3 cellular contexts compared by ENCODE assay signal in the genomic region with DNA sequence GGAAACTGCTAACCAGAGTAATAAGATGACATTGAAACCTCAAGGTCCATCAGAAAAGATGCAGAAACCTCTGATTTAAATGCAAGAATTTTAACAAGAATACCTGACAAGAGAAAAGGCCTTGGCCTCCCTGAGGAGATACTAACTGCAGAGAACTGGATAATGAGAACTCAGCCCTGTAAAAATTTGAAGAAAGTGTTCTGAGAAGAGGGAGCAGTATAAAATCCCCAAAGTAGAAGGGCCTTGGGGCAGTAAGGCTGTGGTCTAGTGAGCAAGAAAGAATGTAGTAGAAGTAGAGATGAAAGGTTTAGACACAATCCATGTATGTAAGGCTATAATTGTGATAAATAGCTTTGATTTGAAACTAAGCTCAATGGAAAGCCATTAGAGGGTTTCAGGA.
TF ChIP-seq lines count a peak whose summit lies in the region.

No MANE protein-coding gene starts in this region.

TF ChIP-seq in SK-N-SH, 30 proteins besides CTCF, POLR2A, EP300 and RAD21 (continued from another document):
- no peak for TF ChIP-seq GABPA (IDR thresholded peaks at IDR 0.05; ENCODE audit: low read depth)
- TF ChIP-seq FOXM1 (IDR thresholded peaks at IDR 0.05; ENCODE audit: low read depth): no peak

TF ChIP-seq in SK-N-SH treated with all-trans-retinoic acid at 6 μM for 48 hours, 23 proteins besides CTCF, POLR2A, EP300 and RAD21 (continued from another document):
- TF ChIP-seq TCF4 (CRISPR knock-in tag; IDR thresholded peaks at IDR 0.05; ENCODE audit: borderline replicate concordance): no peak
- no peak for TF ChIP-seq CSDC2 (CRISPR knock-in tag; IDR thresholded peaks at IDR 0.05)
- no peak for TF ChIP-seq RARB (CRISPR knock-in tag; IDR thresholded peaks at IDR 0.05)
- TF ChIP-seq, protein P1, sequence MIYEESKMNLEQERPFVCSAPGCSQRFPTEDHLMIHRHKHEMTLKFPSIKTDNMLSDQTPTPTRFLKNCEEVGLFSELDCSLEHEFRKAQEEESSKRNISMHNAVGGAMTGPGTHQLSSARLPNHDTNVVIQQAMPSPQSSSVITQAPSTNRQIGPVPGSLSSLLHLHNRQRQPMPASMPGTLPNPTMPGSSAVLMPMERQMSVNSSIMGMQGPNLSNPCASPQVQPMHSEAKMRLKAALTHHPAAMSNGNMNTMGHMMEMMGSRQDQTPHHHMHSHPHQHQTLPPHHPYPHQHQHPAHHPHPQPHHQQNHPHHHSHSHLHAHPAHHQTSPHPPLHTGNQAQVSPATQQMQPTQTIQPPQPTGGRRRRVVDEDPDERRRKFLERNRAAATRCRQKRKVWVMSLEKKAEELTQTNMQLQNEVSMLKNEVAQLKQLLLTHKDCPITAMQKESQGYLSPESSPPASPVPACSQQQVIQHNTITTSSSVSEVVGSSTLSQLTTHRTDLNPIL (CRISPR knock-in tag; IDR thresholded peaks at IDR 0.05; ENCODE audit: low read depth): no peak
- TF ChIP-seq, protein P2, sequence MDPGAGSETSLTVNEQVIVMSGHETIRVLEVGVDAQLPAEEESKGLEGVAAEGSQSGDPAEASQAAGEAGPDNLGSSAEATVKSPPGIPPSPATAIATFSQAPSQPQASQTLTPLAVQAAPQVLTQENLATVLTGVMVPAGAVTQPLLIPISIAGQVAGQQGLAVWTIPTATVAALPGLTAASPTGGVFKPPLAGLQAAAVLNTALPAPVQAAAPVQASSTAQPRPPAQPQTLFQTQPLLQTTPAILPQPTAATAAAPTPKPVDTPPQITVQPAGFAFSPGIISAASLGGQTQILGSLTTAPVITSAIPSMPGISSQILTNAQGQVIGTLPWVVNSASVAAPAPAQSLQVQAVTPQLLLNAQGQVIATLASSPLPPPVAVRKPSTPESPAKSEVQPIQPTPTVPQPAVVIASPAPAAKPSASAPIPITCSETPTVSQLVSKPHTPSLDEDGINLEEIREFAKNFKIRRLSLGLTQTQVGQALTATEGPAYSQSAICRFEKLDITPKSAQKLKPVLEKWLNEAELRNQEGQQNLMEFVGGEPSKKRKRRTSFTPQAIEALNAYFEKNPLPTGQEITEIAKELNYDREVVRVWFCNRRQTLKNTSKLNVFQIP (CRISPR knock-in tag; IDR thresholded peaks at IDR 0.05; ENCODE audit: borderline replicate concordance, low read depth): no peak
- TF ChIP-seq BACH2 (CRISPR knock-in tag; IDR thresholded peaks at IDR 0.05; ENCODE audit: borderline replicate concordance): no peak
- no peak for TF ChIP-seq ARNTL (CRISPR knock-in tag; IDR thresholded peaks at IDR 0.05; ENCODE audit: borderline replicate concordance, low read depth)
- no peak for TF ChIP-seq ZFP3 (CRISPR knock-in tag; IDR thresholded peaks at IDR 0.05)
- no peak for TF ChIP-seq ZC3H10 (CRISPR knock-in tag; IDR thresholded peaks at IDR 0.05)
- TF ChIP-seq, protein P3, sequence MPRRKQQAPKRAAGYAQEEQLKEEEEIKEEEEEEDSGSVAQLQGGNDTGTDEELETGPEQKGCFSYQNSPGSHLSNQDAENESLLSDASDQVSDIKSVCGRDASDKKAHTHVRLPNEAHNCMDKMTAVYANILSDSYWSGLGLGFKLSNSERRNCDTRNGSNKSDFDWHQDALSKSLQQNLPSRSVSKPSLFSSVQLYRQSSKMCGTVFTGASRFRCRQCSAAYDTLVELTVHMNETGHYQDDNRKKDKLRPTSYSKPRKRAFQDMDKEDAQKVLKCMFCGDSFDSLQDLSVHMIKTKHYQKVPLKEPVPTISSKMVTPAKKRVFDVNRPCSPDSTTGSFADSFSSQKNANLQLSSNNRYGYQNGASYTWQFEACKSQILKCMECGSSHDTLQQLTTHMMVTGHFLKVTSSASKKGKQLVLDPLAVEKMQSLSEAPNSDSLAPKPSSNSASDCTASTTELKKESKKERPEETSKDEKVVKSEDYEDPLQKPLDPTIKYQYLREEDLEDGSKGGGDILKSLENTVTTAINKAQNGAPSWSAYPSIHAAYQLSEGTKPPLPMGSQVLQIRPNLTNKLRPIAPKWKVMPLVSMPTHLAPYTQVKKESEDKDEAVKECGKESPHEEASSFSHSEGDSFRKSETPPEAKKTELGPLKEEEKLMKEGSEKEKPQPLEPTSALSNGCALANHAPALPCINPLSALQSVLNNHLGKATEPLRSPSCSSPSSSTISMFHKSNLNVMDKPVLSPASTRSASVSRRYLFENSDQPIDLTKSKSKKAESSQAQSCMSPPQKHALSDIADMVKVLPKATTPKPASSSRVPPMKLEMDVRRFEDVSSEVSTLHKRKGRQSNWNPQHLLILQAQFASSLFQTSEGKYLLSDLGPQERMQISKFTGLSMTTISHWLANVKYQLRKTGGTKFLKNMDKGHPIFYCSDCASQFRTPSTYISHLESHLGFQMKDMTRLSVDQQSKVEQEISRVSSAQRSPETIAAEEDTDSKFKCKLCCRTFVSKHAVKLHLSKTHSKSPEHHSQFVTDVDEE (CRISPR knock-in tag; IDR thresholded peaks at IDR 0.05): no peak
- no peak for TF ChIP-seq ZNF565 (CRISPR knock-in tag; conservative IDR thresholded peaks at IDR 0.05; ENCODE audit: low read depth)
TF ChIP-seq in SK-N-SH treated with all-trans-retinoic acid at 6 μM for 48 hours: peak in this region for 0.

TF ChIP-seq in WTC11, 78 proteins besides CTCF, POLR2A, EP300 and RAD21 (continued from another document):
- TF ChIP-seq, protein P4, sequence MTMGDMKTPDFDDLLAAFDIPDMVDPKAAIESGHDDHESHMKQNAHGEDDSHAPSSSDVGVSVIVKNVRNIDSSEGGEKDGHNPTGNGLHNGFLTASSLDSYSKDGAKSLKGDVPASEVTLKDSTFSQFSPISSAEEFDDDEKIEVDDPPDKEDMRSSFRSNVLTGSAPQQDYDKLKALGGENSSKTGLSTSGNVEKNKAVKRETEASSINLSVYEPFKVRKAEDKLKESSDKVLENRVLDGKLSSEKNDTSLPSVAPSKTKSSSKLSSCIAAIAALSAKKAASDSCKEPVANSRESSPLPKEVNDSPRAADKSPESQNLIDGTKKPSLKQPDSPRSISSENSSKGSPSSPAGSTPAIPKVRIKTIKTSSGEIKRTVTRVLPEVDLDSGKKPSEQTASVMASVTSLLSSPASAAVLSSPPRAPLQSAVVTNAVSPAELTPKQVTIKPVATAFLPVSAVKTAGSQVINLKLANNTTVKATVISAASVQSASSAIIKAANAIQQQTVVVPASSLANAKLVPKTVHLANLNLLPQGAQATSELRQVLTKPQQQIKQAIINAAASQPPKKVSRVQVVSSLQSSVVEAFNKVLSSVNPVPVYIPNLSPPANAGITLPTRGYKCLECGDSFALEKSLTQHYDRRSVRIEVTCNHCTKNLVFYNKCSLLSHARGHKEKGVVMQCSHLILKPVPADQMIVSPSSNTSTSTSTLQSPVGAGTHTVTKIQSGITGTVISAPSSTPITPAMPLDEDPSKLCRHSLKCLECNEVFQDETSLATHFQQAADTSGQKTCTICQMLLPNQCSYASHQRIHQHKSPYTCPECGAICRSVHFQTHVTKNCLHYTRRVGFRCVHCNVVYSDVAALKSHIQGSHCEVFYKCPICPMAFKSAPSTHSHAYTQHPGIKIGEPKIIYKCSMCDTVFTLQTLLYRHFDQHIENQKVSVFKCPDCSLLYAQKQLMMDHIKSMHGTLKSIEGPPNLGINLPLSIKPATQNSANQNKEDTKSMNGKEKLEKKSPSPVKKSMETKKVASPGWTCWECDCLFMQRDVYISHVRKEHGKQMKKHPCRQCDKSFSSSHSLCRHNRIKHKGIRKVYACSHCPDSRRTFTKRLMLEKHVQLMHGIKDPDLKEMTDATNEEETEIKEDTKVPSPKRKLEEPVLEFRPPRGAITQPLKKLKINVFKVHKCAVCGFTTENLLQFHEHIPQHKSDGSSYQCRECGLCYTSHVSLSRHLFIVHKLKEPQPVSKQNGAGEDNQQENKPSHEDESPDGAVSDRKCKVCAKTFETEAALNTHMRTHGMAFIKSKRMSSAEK (CRISPR knock-in tag; IDR thresholded peaks at IDR 0.05; ENCODE audit: borderline replicate concordance): no peak
- TF ChIP-seq, protein P5, sequence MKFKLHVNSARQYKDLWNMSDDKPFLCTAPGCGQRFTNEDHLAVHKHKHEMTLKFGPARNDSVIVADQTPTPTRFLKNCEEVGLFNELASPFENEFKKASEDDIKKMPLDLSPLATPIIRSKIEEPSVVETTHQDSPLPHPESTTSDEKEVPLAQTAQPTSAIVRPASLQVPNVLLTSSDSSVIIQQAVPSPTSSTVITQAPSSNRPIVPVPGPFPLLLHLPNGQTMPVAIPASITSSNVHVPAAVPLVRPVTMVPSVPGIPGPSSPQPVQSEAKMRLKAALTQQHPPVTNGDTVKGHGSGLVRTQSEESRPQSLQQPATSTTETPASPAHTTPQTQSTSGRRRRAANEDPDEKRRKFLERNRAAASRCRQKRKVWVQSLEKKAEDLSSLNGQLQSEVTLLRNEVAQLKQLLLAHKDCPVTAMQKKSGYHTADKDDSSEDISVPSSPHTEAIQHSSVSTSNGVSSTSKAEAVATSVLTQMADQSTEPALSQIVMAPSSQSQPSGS (CRISPR knock-in tag; IDR thresholded peaks at IDR 0.05; ENCODE audit: borderline replicate concordance, low read depth): no peak
- no peak for TF ChIP-seq NFATC4 (CRISPR knock-in tag; IDR thresholded peaks at IDR 0.05)
- TF ChIP-seq ZNF317 (CRISPR knock-in tag; IDR thresholded peaks at IDR 0.05; ENCODE audit: borderline replicate concordance, low read depth): no peak
- no peak for TF ChIP-seq ZNF219 (CRISPR knock-in tag; IDR thresholded peaks at IDR 0.05; ENCODE audit: borderline replicate concordance)
- TF ChIP-seq TEAD4 (CRISPR knock-in tag; IDR thresholded peaks at IDR 0.05): no peak
- TF ChIP-seq PRRX2 (CRISPR knock-in tag; IDR thresholded peaks at IDR 0.05): no peak
- TF ChIP-seq NFE2L1 (CRISPR knock-in tag; IDR thresholded peaks at IDR 0.05): no peak
- no peak for TF ChIP-seq NR2C2 (CRISPR knock-in tag; IDR thresholded peaks at IDR 0.05)
- TF ChIP-seq ATF1 (CRISPR knock-in tag; IDR thresholded peaks at IDR 0.05): no peak
